ENCODE assay signal across 8 cellular contexts in the genomic region with DNA sequence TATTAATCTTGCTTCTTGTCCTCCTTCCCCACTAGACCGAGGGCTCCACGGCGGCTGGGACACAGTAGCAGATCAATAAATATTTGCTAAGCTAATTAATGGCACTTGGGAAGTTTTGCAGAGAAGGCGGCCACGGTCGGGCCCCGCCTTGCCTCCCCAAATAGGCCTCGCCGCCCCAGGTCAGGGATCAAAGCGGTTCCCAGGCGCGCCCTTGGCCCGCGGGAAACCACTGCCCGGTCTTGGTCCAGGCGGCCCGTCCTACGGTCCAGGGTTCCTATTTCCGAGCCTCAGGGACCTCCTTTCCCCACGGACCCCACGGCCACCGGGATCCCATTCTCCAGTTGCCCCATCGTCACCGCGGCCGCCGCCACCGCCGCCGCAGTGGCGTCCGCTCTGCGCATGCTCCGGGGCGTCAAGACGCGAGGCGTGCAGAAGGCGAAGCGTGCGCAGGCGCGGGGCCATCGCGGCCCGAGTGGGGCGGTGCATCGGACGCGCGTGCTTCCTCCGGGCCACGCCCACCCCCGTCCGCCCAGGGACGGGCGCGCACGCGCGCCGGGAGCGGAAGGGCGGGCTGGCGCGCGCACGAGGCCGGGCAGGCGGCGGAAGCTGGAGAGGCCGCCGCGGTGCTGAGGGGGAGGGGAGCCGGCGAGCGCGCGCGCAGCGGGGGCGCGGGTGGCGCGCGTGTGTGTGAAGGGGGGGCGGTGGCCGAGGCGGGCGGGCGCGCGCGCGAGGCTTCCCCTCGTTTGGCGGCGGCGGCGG. TPM values are rescaled to one million over a fixed set of nuclear protein-coding genes. Genes with fewer than 3 reads are reported as not detected.
DNase-seq lines count a peak whose midpoint lies in the region; TF ChIP-seq lines count a peak whose summit lies in the region.

A gene (plus strand): TSS at position 717 of the 759 bp plus-strand sequence. CDS start 23,122 bp downstream, outside the sequence.

- H3K9me3 ChIP-seq in HEK293 (ENCODE audit: control insufficient read depth, insufficient read depth, low read depth, low read length) (no peaks in the 10 kb centered on the region), neuron (ENCODE audit: low read length) (no peaks in the 10 kb centered on the region)

- H2AFZ ChIP-seq in neuron (ENCODE audit: low read depth, low read length) = peak within 1 kb of the TSS; percentile 75

- no peak for TF ChIP-seq CTCF in HEK293 (tag by site-specific recombination; IDR thresholded peaks at IDR 0.05)

- POLR2A ChIA-PET in HEK293 (lab: Yijun Ruan, JAX) = interaction anchor here (1.0 to 1.5 kb wide), 2 partner anchors 11 to 19 kb away, joined by 4 read pairs; no protein-coding TSS in a partner anchor

- peak; percentile 99 for DNase-seq in GDM1 (lab: John Stamatoyannopoulos, UW)
- DNase-seq in NAMALWA (ENCODE audit: low spot score) = peak; percentile 97
- peak; percentile 92 for DNase-seq in SK-MEL-5 (ENCODE audit: low read depth, low spot score)
- peak; percentile 98 for DNase-seq in activated naive CD4-positive, alpha-beta T cell treated with Interleukin-2 at 50 U/mL for 16 hours
- peak; percentile 93 for DNase-seq in foreskin melanocyte
- DNase-seq in stromal cell of bone marrow (ENCODE audit: low read depth) = peak; percentile 91

- peak within 1 kb of the TSS; percentile 94 for H3K27ac ChIP-seq in HEK293 (ENCODE audit: extremely low read depth, low read depth, low read length)

- CTCF ChIA-PET in HEK293 (lab: Yijun Ruan, JAX) = interaction anchor here (0.9 kb wide), 2 partner anchors 19 to 24 kb away, joined by 3 to 9 read pairs; no protein-coding TSS in a partner anchor

- no peaks in the 10 kb centered on the region for H3K27me3 ChIP-seq in neuron (ENCODE audit: insufficient read depth, low read length)

- H3K4me3 ChIP-seq in HEK293 (ENCODE audit: low read depth, low read length) = peak within 1 kb of the TSS; percentile 67
- peak within 1 kb of the TSS; percentile 100 for H3K4me3 ChIP-seq in neuron (ENCODE audit: low read length)

- H3K36me3 ChIP-seq in HEK293 (ENCODE audit: control insufficient read depth in 2 of 2, insufficient read depth in 1 of 2, low read length in 2 of 2) (peaks cover 0 to 2% of the 10 kb centered on the region in 2 experiments; a peak in 2 of 3 replicates), neuron (ENCODE audit: insufficient read depth, low read length) (peaks cover 7% of the 10 kb centered on the region)

- in situ Hi-C loops in SK-MEL-5 (cut with HindIII; ENCODE audit: low pct_unique_long_range_greater_than_20kb, low sequenced_read_pairs) = no loop called here

- H3K4me1 ChIP-seq in HEK293 (ENCODE audit: control insufficient read depth, insufficient read depth, low read length) = peaks cover 5% of the 10 kb centered on the region
- peaks cover 8% of the 10 kb centered on the region for H3K4me1 ChIP-seq in neuron (ENCODE audit: insufficient read depth, low read length)

TF ChIP-seq in HEK293, 187 proteins besides CTCF, POLR2A, EP300 and RAD21 (continues in another document):
- TF ChIP-seq ZFP69B (tag by site-specific recombination; IDR thresholded peaks at IDR 0.05) = peak; percentile 74
- peak; percentile 66 for TF ChIP-seq SP7 (tag by site-specific recombination; IDR thresholded peaks at IDR 0.05)
- TF ChIP-seq, protein P1, sequence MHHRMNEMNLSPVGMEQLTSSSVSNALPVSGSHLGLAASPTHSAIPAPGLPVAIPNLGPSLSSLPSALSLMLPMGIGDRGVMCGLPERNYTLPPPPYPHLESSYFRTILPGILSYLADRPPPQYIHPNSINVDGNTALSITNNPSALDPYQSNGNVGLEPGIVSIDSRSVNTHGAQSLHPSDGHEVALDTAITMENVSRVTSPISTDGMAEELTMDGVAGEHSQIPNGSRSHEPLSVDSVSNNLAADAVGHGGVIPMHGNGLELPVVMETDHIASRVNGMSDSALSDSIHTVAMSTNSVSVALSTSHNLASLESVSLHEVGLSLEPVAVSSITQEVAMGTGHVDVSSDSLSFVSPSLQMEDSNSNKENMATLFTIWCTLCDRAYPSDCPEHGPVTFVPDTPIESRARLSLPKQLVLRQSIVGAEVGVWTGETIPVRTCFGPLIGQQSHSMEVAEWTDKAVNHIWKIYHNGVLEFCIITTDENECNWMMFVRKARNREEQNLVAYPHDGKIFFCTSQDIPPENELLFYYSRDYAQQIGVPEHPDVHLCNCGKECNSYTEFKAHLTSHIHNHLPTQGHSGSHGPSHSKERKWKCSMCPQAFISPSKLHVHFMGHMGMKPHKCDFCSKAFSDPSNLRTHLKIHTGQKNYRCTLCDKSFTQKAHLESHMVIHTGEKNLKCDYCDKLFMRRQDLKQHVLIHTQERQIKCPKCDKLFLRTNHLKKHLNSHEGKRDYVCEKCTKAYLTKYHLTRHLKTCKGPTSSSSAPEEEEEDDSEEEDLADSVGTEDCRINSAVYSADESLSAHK (tag by site-specific recombination; IDR thresholded peaks at IDR 0.05) = peak; percentile 47; the same call in 1 of the 2 replicates
- peak; percentile 23; the same call in 1 of the 2 replicates for TF ChIP-seq ZNF391 (tag by site-specific recombination; IDR thresholded peaks at IDR 0.05; ENCODE audit: borderline replicate concordance, low read depth)
- no peak for TF ChIP-seq TRIM28 (IDR thresholded peaks at IDR 0.05; ENCODE audit: borderline replicate concordance, low read length)
- TF ChIP-seq ZNF324 (tag by site-specific recombination; IDR thresholded peaks at IDR 0.05) = peak; percentile 67; the same call in 1 of the 2 replicates
- TF ChIP-seq EGR2 (tag by site-specific recombination; IDR thresholded peaks at IDR 0.05; ENCODE audit: low read depth) = no peak
- peak; percentile 86 for TF ChIP-seq KLF16 (tag by site-specific recombination; IDR thresholded peaks at IDR 0.05)
- peak; percentile 77 for TF ChIP-seq ZNF664 (tag by site-specific recombination; IDR thresholded peaks at IDR 0.05)
- TF ChIP-seq KLF9 (tag by site-specific recombination; IDR thresholded peaks at IDR 0.05; ENCODE audit: low read depth) = peak; percentile 78
- peak; percentile 32; the same call in 1 of the 2 replicates for TF ChIP-seq ZNF394 (tag by site-specific recombination; IDR thresholded peaks at IDR 0.05; ENCODE audit: borderline replicate concordance)
- peak; percentile 49; the same call in 1 of the 2 replicates for TF ChIP-seq SP3 (tag by site-specific recombination; IDR thresholded peaks at IDR 0.05)
- peak; percentile 62 for TF ChIP-seq ZBTB48 (tag by site-specific recombination; IDR thresholded peaks at IDR 0.05)
- TF ChIP-seq, protein P2, sequence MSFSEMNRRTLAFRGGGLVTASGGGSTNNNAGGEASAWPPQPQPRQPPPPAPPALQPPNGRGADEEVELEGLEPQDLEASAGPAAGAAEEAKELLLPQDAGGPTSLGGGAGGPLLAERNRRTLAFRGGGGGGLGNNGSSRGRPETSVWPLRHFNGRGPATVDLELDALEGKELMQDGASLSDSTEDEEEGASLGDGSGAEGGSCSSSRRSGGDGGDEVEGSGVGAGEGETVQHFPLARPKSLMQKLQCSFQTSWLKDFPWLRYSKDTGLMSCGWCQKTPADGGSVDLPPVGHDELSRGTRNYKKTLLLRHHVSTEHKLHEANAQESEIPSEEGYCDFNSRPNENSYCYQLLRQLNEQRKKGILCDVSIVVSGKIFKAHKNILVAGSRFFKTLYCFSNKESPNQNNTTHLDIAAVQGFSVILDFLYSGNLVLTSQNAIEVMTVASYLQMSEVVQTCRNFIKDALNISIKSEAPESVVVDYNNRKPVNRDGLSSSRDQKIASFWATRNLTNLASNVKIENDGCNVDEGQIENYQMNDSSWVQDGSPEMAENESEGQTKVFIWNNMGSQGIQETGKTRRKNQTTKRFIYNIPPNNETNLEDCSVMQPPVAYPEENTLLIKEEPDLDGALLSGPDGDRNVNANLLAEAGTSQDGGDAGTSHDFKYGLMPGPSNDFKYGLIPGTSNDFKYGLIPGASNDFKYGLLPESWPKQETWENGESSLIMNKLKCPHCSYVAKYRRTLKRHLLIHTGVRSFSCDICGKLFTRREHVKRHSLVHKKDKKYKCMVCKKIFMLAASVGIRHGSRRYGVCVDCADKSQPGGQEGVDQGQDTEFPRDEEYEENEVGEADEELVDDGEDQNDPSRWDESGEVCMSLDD (tag by site-specific recombination; IDR thresholded peaks at IDR 0.05) = peak; percentile 57; the same call in 1 of the 2 replicates
- peak; percentile 83; the same call in 1 of the 2 replicates for TF ChIP-seq ZNF501 (tag by site-specific recombination; IDR thresholded peaks at IDR 0.05)
- TF ChIP-seq SP2 (tag by site-specific recombination; IDR thresholded peaks at IDR 0.05) = peak; percentile 27

RNA-seq across cellular contexts. Expression of the gene that starts here (rescaled TPM):
- 5.8 and 7.2 TPM in 2 replicates for total RNA-seq in SK-MEL-5 (2014; rRNA removed; shearing (Covaris generic))
- 6.5 and 7.5 TPM in 2 replicates for polyA plus RNA-seq in SK-MEL-5 (2015; cell fraction: cytosol; rRNA removed)
- polyA plus RNA-seq in SK-MEL-5 (2015; cell fraction: nucleus; rRNA removed) = 57.2 and 67.3 TPM in 2 replicates

Comparison
In these comparisons a context has a peak if more than half of its experiments do, and no peak if none do; other contexts are left out.
1. Peak in every context shown above with its lines: DNase-seq, H3K4me3 ChIP-seq and H3K27ac ChIP-seq.